Comparison of ENCODE assay signal across 1 cellular context in the genomic region with DNA sequence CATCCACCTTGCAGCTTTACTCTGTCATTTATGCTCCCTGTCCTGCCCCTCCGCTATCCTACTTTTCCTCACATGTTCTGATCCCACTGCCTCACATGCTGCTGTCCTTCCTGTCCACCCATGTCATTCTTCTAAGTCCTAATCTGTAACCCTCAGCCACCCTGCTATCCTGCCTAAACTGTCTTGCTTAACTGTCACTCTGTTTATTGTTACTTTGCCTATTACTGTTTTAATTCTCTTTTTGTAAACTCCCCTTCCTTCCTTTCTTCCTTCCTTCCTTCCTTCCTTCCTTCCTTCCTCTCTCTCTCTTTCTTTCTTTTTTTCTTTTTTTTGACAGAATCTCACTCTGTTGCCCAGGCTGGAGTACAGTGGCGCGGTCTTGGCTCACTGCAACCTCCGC.
TF ChIP-seq lines count a peak whose summit lies in the region.

No MANE protein-coding gene starts in this region.

TF ChIP-seq in K562, 482 proteins besides CTCF, POLR2A, EP300 and RAD21 (continued from another document and continues in another):
- TF ChIP-seq, protein P1, sequence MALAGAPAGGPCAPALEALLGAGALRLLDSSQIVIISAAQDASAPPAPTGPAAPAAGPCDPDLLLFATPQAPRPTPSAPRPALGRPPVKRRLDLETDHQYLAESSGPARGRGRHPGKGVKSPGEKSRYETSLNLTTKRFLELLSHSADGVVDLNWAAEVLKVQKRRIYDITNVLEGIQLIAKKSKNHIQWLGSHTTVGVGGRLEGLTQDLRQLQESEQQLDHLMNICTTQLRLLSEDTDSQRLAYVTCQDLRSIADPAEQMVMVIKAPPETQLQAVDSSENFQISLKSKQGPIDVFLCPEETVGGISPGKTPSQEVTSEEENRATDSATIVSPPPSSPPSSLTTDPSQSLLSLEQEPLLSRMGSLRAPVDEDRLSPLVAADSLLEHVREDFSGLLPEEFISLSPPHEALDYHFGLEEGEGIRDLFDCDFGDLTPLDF (CRISPR knock-in tag; IDR thresholded peaks at IDR 0.05), result no peak
- TF ChIP-seq, protein P2, sequence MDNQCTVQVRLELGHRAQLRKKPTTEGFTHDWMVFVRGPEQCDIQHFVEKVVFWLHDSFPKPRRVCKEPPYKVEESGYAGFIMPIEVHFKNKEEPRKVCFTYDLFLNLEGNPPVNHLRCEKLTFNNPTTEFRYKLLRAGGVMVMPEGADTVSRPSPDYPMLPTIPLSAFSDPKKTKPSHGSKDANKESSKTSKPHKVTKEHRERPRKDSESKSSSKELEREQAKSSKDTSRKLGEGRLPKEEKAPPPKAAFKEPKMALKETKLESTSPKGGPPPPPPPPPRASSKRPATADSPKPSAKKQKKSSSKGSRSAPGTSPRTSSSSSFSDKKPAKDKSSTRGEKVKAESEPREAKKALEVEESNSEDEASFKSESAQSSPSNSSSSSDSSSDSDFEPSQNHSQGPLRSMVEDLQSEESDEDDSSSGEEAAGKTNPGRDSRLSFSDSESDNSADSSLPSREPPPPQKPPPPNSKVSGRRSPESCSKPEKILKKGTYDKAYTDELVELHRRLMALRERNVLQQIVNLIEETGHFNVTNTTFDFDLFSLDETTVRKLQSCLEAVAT (IDR thresholded peaks at IDR 0.05), result peak; percentile 78 to 86; a peak in 3 of 4 replicates
- TF ChIP-seq, protein P3, sequence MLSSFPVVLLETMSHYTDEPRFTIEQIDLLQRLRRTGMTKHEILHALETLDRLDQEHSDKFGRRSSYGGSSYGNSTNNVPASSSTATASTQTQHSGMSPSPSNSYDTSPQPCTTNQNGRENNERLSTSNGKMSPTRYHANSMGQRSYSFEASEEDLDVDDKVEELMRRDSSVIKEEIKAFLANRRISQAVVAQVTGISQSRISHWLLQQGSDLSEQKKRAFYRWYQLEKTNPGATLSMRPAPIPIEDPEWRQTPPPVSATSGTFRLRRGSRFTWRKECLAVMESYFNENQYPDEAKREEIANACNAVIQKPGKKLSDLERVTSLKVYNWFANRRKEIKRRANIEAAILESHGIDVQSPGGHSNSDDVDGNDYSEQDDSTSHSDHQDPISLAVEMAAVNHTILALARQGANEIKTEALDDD (IDR thresholded peaks at IDR 0.05), result peak; percentile 44; the same call in 1 of the 2 replicates
- TF ChIP-seq NEUROD1 (IDR thresholded peaks at IDR 0.05; ENCODE audit: borderline replicate concordance, low read depth, low read length, partially characterized antibody) (no peak), LARP7 (IDR thresholded peaks at IDR 0.05) (peak; percentile 81; the same call in 1 of the 2 replicates), ZNF780A (CRISPR knock-in tag; IDR thresholded peaks at IDR 0.05) (no peak), OTX1 (CRISPR knock-in tag; IDR thresholded peaks at IDR 0.05) (peak; percentile 68; the same call in 1 of the 2 replicates), NCOA1 (IDR thresholded peaks at IDR 0.05; ENCODE audit: low read depth) (peak; percentile 56; the same call in 1 of the 2 replicates), POLR2H (tag; IDR thresholded peaks at IDR 0.05; ENCODE audit: low read depth) (no peak), DPF2 (IDR thresholded peaks at IDR 0.05) (peak; percentile 83), ZFP36 (IDR thresholded peaks at IDR 0.05; ENCODE audit: low read depth, low read length, partially characterized antibody) (peak; percentile 45), TRIM24 (IDR thresholded peaks at IDR 0.05) (peak in 1 of 2 experiments; percentile 42; a peak in 1 of 4 replicates), MEIS2 (IDR thresholded peaks at IDR 0.05; ENCODE audit: partially characterized antibody) (peak; percentile 54)
- TF ChIP-seq, protein P4, sequence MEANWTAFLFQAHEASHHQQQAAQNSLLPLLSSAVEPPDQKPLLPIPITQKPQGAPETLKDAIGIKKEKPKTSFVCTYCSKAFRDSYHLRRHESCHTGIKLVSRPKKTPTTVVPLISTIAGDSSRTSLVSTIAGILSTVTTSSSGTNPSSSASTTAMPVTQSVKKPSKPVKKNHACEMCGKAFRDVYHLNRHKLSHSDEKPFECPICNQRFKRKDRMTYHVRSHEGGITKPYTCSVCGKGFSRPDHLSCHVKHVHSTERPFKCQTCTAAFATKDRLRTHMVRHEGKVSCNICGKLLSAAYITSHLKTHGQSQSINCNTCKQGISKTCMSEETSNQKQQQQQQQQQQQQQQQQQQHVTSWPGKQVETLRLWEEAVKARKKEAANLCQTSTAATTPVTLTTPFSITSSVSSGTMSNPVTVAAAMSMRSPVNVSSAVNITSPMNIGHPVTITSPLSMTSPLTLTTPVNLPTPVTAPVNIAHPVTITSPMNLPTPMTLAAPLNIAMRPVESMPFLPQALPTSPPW (CRISPR knock-in tag; IDR thresholded peaks at IDR 0.05), result no peak
- TF ChIP-seq, protein P5, sequence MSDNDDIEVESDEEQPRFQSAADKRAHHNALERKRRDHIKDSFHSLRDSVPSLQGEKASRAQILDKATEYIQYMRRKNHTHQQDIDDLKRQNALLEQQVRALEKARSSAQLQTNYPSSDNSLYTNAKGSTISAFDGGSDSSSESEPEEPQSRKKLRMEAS (CRISPR knock-in tag; IDR thresholded peaks at IDR 0.05), result 0 out of 2 replicates have a peak, but pooled peaks have one; percentile 18
- TF ChIP-seq, protein P6, sequence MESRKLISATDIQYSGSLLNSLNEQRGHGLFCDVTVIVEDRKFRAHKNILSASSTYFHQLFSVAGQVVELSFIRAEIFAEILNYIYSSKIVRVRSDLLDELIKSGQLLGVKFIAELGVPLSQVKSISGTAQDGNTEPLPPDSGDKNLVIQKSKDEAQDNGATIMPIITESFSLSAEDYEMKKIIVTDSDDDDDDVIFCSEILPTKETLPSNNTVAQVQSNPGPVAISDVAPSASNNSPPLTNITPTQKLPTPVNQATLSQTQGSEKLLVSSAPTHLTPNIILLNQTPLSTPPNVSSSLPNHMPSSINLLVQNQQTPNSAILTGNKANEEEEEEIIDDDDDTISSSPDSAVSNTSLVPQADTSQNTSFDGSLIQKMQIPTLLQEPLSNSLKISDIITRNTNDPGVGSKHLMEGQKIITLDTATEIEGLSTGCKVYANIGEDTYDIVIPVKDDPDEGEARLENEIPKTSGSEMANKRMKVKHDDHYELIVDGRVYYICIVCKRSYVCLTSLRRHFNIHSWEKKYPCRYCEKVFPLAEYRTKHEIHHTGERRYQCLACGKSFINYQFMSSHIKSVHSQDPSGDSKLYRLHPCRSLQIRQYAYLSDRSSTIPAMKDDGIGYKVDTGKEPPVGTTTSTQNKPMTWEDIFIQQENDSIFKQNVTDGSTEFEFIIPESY (CRISPR knock-in tag; IDR thresholded peaks at IDR 0.05), result peak; percentile 70
- TF ChIP-seq, protein P7, sequence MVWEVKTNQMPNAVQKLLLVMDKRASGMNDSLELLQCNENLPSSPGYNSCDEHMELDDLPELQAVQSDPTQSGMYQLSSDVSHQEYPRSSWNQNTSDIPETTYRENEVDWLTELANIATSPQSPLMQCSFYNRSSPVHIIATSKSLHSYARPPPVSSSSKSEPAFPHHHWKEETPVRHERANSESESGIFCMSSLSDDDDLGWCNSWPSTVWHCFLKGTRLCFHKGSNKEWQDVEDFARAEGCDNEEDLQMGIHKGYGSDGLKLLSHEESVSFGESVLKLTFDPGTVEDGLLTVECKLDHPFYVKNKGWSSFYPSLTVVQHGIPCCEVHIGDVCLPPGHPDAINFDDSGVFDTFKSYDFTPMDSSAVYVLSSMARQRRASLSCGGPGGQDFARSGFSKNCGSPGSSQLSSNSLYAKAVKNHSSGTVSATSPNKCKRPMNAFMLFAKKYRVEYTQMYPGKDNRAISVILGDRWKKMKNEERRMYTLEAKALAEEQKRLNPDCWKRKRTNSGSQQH (CRISPR knock-in tag; IDR thresholded peaks at IDR 0.05), result 0 out of 2 replicates have a peak, but pooled peaks have one; percentile 72
- TF ChIP-seq, protein P8, sequence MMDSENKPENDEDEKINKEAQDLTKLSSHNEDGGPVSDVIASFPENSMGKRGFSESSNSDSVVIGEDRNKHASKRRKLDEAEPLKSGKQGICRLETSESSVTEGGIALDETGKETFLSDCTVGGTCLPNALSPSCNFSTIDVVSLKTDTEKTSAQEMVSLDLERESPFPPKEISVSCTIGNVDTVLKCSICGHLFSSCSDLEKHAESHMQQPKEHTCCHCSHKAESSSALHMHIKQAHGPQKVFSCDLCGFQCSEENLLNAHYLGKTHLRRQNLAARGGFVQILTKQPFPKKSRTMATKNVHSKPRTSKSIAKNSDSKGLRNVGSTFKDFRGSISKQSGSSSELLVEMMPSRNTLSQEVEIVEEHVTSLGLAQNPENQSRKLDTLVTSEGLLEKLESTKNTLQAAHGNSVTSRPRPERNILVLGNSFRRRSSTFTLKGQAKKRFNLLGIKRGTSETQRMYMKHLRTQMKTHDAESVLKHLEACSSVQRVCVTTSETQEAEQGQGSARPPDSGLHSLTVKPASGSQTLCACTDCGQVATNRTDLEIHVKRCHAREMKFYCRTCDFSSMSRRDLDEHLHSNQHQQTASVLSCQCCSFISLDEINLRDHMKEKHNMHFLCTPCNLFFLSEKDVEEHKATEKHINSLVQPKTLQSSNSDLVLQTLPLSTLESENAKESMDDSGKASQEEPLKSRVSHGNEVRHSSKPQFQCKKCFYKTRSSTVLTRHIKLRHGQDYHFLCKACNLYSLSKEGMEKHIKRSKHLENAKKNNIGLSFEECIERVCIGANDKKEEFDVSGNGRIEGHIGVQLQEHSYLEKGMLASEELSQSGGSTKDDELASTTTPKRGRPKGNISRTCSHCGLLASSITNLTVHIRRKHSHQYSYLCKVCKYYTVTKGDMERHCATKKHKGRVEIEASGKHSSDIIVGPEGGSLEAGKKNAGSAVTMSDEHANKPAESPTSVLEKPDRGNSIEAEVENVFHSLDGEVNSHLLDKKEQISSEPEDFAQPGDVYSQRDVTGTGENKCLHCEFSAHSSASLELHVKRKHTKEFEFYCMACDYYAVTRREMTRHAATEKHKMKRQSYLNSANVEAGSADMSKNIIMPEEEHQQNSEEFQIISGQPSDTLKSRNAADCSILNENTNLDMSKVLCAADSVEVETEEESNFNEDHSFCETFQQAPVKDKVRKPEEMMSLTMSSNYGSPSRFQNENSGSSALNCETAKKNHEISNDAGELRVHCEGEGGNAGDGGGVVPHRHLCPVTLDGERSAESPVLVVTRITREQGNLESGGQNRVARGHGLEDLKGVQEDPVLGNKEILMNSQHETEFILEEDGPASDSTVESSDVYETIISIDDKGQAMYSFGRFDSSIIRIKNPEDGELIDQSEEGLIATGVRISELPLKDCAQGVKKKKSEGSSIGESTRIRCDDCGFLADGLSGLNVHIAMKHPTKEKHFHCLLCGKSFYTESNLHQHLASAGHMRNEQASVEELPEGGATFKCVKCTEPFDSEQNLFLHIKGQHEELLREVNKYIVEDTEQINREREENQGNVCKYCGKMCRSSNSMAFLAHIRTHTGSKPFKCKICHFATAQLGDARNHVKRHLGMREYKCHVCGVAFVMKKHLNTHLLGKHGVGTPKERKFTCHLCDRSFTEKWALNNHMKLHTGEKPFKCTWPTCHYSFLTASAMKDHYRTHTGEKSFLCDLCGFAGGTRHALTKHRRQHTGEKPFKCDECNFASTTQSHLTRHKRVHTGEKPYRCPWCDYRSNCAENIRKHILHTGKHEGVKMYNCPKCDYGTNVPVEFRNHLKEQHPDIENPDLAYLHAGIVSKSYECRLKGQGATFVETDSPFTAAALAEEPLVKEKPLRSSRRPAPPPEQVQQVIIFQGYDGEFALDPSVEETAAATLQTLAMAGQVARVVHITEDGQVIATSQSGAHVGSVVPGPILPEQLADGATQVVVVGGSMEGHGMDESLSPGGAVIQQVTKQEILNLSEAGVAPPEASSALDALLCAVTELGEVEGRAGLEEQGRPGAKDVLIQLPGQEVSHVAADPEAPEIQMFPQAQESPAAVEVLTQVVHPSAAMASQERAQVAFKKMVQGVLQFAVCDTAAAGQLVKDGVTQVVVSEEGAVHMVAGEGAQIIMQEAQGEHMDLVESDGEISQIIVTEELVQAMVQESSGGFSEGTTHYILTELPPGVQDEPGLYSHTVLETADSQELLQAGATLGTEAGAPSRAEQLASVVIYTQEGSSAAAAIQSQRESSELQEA (IDR thresholded peaks at IDR 0.05; ENCODE audit: low read depth), result peak; percentile 60; the same call in 1 of the 2 replicates
- TF ChIP-seq, protein P9, sequence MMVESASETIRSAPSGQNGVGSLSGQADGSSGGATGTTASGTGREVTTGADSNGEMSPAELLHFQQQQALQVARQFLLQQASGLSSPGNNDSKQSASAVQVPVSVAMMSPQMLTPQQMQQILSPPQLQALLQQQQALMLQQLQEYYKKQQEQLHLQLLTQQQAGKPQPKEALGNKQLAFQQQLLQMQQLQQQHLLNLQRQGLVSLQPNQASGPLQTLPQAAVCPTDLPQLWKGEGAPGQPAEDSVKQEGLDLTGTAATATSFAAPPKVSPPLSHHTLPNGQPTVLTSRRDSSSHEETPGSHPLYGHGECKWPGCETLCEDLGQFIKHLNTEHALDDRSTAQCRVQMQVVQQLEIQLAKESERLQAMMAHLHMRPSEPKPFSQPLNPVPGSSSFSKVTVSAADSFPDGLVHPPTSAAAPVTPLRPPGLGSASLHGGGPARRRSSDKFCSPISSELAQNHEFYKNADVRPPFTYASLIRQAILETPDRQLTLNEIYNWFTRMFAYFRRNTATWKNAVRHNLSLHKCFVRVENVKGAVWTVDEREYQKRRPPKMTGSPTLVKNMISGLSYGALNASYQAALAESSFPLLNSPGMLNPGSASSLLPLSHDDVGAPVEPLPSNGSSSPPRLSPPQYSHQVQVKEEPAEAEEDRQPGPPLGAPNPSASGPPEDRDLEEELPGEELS (CRISPR knock-in tag; IDR thresholded peaks at IDR 0.05; ENCODE audit: borderline replicate concordance), result 0 out of 2 replicates have a peak, but pooled peaks have one; percentile 31
- TF ChIP-seq, protein P10, sequence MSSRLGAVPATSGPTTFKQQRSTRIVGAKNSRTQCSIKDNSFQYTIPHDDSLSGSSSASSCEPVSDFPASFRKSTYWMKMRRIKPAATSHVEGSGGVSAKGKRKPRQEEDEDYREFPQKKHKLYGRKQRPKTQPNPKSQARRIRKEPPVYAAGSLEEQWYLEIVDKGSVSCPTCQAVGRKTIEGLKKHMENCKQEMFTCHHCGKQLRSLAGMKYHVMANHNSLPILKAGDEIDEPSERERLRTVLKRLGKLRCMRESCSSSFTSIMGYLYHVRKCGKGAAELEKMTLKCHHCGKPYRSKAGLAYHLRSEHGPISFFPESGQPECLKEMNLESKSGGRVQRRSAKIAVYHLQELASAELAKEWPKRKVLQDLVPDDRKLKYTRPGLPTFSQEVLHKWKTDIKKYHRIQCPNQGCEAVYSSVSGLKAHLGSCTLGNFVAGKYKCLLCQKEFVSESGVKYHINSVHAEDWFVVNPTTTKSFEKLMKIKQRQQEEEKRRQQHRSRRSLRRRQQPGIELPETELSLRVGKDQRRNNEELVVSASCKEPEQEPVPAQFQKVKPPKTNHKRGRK (tag; IDR thresholded peaks at IDR 0.05), result peak; percentile 75
- TF ChIP-seq, protein P11, sequence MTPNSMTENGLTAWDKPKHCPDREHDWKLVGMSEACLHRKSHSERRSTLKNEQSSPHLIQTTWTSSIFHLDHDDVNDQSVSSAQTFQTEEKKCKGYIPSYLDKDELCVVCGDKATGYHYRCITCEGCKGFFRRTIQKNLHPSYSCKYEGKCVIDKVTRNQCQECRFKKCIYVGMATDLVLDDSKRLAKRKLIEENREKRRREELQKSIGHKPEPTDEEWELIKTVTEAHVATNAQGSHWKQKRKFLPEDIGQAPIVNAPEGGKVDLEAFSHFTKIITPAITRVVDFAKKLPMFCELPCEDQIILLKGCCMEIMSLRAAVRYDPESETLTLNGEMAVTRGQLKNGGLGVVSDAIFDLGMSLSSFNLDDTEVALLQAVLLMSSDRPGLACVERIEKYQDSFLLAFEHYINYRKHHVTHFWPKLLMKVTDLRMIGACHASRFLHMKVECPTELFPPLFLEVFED (CRISPR knock-in tag; conservative IDR thresholded peaks at IDR 0.05), result peak; percentile 55; the same call in 1 of the 2 replicates
